In genomic region chr2:222875482-222875881, GRCh38 we compare ENCODE assay signal across 34 cellular contexts.
"Had no signal": no experiment of that assay in that cellular context is flagged by ENCODE, and none has a peak within 500 bp of the region (broad histone marks: within the 10 kb centered on the region; RNA-seq: fewer than 3 reads in every experiment).

No MANE protein-coding gene starts in this region.

- H3K36me3 ChIP-seq: adrenal gland, ascending aorta, brain microvascular endothelial cell, breast epithelium, cardiac muscle cell had no signal

- H3K4me3 ChIP-seq: adrenal gland, ascending aorta, body of pancreas, breast epithelium, cardiac muscle cell had no signal

- H3K27me3 ChIP-seq: adrenal gland, ascending aorta, body of pancreas, brain microvascular endothelial cell, breast epithelium, cardiac muscle cell had no signal

- ATAC-seq: activated naive CD4-positive, alpha-beta T cell treated with anti-CD3 and anti-CD28 coated beads, Interleukin-2, amount 50 U/mL, for 72 hours; activated naive CD8-positive, alpha-beta T cell treated with anti-CD3 and anti-CD28 coated beads, Interleukin-2, amount 50 U/mL, for 24 hours; activated T-cell treated with anti-CD3 and anti-CD28 coated beads, Interleukin-2, amount 50 U/mL, for 4 hours; activated T-cell treated with anti-CD3 and anti-CD28 coated beads, Interleukin-2, amount 50 U/mL, for 72 hours; activated T-helper 17 cell treated with anti-CD3 and anti-CD28 coated beads, Interleukin-2, amount 50 U/mL, for 72 hours; body of pancreas had no signal

- H3K9me3 ChIP-seq: adrenal gland, ascending aorta, body of pancreas, breast epithelium had no signal

- DNase-seq: activated effector memory CD4-positive, alpha-beta T cell treated with anti-CD3 and anti-CD28 coated beads, Interleukin-2, amount 50 U/mL, for 16 hours; activated effector memory CD4-positive, alpha-beta T cell treated with Interleukin-2 at 50 U/mL for 16 hours; activated gamma-delta T cell; activated gamma-delta T cell treated with Interleukin-2 at 50 U/mL for 16 hours; activated naive CD4-positive, alpha-beta T cell; activated naive CD4-positive, alpha-beta T cell treated with anti-CD3 and anti-CD28 coated beads for 36 hours; activated naive CD4-positive, alpha-beta T cell treated with anti-CD3 and anti-CD28 coated beads, Interleukin-2, amount 10 ng/mL, durations not matched to agents 7 days and 5 days; activated naive CD4-positive, alpha-beta T cell treated with anti-CD3 and anti-CD28 coated beads, Interleukin-2, amount 50 U/mL, for 16 hours; activated naive CD4-positive, alpha-beta T cell treated with Interleukin-2 at 50 U/mL for 16 hours; activated naive CD8-positive, alpha-beta T cell treated with anti-CD3 and anti-CD28 coated beads for 36 hours; activated naive CD8-positive, alpha-beta T cell treated with anti-CD3 and anti-CD28 coated beads, Interleukin-2, amount 10 ng/mL, durations not matched to agents 7 days and 5 days; activated naive CD8-positive, alpha-beta T cell treated with anti-CD3 and anti-CD28 coated beads, Interleukin-2, amount 50 U/mL, for 24 hours; activated T-cell treated with anti-CD3 and anti-CD28 coated beads, Interleukin-2, amount 50 U/mL, for 1 hour; activated T-cell treated with anti-CD3 and anti-CD28 coated beads, Interleukin-2, amount 50 U/mL, for 24 hours; activated T-cell treated with anti-CD3 and anti-CD28 coated beads, Interleukin-2, amount 50 U/mL, for 4 hours; activated T-cell treated with anti-CD3 and anti-CD28 coated beads, Interleukin-2, amount 50 U/mL, for 48 hours; activated T-cell treated with anti-CD3 and anti-CD28 coated beads, Interleukin-2, amount 50 U/mL, for 72 hours; amniotic stem cell; amygdala; anterior cingulate cortex; aorta; body of pancreas; brain microvascular endothelial cell; caudate nucleus; central memory CD4-positive, alpha-beta T cell; cerebellar nuclear complex had no signal

- H3K4me1 ChIP-seq: breast epithelium had no signal

- FAIRE-seq: astrocyte, bronchial epithelial cell had no signal

- H3K27ac ChIP-seq: adrenal gland, ascending aorta, body of pancreas, brain microvascular endothelial cell, breast epithelium, cardiac muscle cell had no signal
